Comparison of ENCODE assay signal across 1 cellular context in genomic region chr2:109320195-109320935, GRCh38.
TF ChIP-seq lines count a peak whose summit lies in the region.

No MANE protein-coding gene starts in this region.

TF ChIP-seq in WTC11, 78 proteins besides CTCF, POLR2A, EP300 and RAD21 (continued from another document):
- TF ChIP-seq PRRX2 (CRISPR knock-in tag; IDR thresholded peaks at IDR 0.05) = no peak
